10 cellular contexts compared by ENCODE assay signal in the genomic region with DNA sequence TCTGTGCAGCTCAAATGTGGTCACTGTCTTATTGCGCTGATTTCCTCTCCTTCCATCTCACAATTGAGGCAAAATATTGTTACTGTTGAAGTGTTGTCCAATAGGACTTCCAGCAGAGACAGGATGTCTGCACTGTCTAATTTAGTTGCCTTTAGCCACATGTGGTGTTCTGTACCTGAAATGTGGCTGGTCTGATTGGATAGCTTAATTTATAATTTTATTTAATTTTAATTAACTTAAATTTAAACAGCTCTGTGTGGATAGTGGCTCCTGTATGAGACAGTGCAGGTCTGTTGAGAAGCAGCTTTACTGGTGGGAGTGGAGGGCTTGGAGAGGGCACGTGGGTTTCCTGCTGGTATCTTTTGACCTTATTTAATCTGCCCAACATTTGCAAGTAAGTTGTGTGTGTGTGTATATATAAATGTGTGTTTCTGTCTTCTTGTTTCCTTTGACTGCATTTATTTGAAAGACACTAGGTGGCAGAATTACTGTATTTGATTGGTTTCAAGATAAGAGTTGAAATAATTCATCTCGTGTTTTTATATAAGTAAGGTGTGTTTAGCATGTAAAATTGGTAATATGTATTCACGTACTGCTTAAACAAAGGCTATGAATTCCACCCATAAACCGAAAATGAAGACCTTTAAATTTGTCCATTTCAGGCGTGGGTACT.
DNase-seq lines count a peak whose midpoint lies in the region; ATAC-seq and TF ChIP-seq lines count a peak whose summit lies in the region.
"Had no signal": no experiment of that assay in that cellular context is flagged by ENCODE, and none has a peak within 500 bp of the region (broad histone marks: within the 10 kb centered on the region; RNA-seq: fewer than 3 reads in every experiment).

No MANE protein-coding gene starts in this region.

- TF ChIP-seq CTCF in nephron (IDR thresholded peaks at IDR 0.05; ENCODE audit: unreplicated experiment in 3 of 3): peak; percentile 15 to 53 (median 26)

- peak; percentile 5 for DNase-seq in NCI-H1694 treated with DMSO at 0.1 percent for 48 hours (lab: John Stamatoyannopoulos, UW)
- no peak for DNase-seq in NCI-H1694 (lab: John Stamatoyannopoulos, UW)
- peak; percentile 18 for DNase-seq in NCI-H2196 (lab: John Stamatoyannopoulos, UW; ENCODE audit: unreplicated experiment)
- DNase-seq in central memory CD4-positive, alpha-beta T cell: peak; percentile 25
- no peak for DNase-seq in activated effector memory CD4-positive, alpha-beta T cell treated with anti-CD3 and anti-CD28 coated beads, Interleukin-2, amount 50 U/mL, for 16 hours
- DNase-seq: islet precursor cell, NCI-H774 had no signal

- H3K36me3 Mint-ChIP-seq in nephron (ENCODE audit: low read depth): peaks cover 42% of the 10 kb centered on the region

- no peaks in the 10 kb centered on the region for H3K4me1 Mint-ChIP-seq in nephron

- H3K9me3 Mint-ChIP-seq in nephron: no peaks in the 10 kb centered on the region

- H3K27ac Mint-ChIP-seq in nephron: no peak overlapping the region

- no peak overlapping the region for H3K4me3 Mint-ChIP-seq in nephron

- H3K27me3 Mint-ChIP-seq in nephron (ENCODE audit: low read depth): no peaks in the 10 kb centered on the region

- ATAC-seq in GM21825 (IDR thresholded peaks at IDR 0.05; ENCODE audit: unreplicated experiment): no peak
- no peak for ATAC-seq in GM18867 (IDR thresholded peaks at IDR 0.05; ENCODE audit: unreplicated experiment)

Comparison
In these comparisons a context has a peak if more than half of its experiments do, and no peak if none do; other contexts are left out.
1. DNase-seq: peak in NCI-H1694 treated with DMSO at 0.1 percent for 48 hours (single experiment), NCI-H2196 (single experiment) and central memory CD4-positive, alpha-beta T cell (single experiment); none in NCI-H1694 (single experiment) and activated effector memory CD4-positive, alpha-beta T cell treated with anti-CD3 and anti-CD28 coated beads, Interleukin-2, amount 50 U/mL, for 16 hours (single experiment).